In the genomic region with DNA sequence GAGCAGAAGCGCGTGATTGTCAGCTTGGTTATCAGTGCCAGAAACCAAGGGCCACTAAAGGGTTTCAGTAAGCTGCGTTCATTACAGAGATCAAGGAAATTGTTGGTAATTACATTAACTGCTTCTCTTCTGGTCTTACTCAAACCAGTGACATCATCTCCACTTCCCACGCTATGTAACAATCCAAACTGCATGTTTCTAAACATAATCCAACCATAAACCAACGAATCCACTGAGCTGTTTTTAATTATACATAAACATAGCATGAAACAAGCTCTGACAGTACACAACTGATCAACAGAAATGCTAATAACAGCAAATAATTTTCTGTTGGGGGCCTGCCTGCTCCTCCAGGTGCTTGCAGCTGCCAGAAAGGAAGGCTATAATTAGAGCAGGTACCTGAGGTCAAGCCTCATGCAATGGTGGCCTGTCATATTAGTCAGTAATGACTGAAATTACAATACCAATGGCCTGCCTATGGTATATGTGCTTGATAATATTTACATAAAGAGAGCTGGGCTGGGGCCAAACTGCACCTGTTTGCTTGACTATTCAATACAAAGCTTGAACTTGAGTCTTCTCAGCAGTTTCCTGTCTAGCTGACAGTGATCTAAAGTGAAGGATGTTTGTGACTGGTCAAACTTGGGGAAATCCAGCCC, we compare ENCODE assay signal across 1 cellular context.
TF ChIP-seq lines count a peak whose summit lies in the region.

No MANE protein-coding gene starts in this region.

TF ChIP-seq in HepG2, 621 proteins besides CTCF, POLR2A, EP300 and RAD21 (continued from another document and continues in another):
- TF ChIP-seq, protein P1, sequence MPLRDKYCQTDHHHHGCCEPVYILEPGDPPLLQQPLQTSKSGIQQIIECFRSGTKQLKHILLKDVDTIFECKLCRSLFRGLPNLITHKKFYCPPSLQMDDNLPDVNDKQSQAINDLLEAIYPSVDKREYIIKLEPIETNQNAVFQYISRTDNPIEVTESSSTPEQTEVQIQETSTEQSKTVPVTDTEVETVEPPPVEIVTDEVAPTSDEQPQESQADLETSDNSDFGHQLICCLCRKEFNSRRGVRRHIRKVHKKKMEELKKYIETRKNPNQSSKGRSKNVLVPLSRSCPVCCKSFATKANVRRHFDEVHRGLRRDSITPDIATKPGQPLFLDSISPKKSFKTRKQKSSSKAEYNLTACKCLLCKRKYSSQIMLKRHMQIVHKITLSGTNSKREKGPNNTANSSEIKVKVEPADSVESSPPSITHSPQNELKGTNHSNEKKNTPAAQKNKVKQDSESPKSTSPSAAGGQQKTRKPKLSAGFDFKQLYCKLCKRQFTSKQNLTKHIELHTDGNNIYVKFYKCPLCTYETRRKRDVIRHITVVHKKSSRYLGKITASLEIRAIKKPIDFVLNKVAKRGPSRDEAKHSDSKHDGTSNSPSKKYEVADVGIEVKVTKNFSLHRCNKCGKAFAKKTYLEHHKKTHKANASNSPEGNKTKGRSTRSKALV (CRISPR knock-in tag; IDR thresholded peaks at IDR 0.05), result no peak
- TF ChIP-seq NKX3-1 (CRISPR knock-in tag; IDR thresholded peaks at IDR 0.05) (no peak), KDM6A (CRISPR knock-in tag; IDR thresholded peaks at IDR 0.05; ENCODE audit: low read depth) (no peak), SIX4 (CRISPR knock-in tag; IDR thresholded peaks at IDR 0.05) (no peak), ZNF746 (CRISPR knock-in tag; IDR thresholded peaks at IDR 0.05) (no peak), ZNF557 (CRISPR knock-in tag; IDR thresholded peaks at IDR 0.05) (no peak), TOE1 (CRISPR knock-in tag; IDR thresholded peaks at IDR 0.05) (no peak), THAP11 (CRISPR knock-in tag; IDR thresholded peaks at IDR 0.05) (no peak), ZNF468 (CRISPR knock-in tag; IDR thresholded peaks at IDR 0.05) (no peak), IRF2 (CRISPR knock-in tag; IDR thresholded peaks at IDR 0.05) (no peak), SP5 (CRISPR knock-in tag; IDR thresholded peaks at IDR 0.05; ENCODE audit: borderline replicate concordance, low read depth) (no peak), GPN1 (CRISPR knock-in tag; IDR thresholded peaks at IDR 0.05; ENCODE audit: borderline replicate concordance) (no peak), ZNF382 (CRISPR knock-in tag; IDR thresholded peaks at IDR 0.05; ENCODE audit: borderline replicate concordance) (no peak), PHF8 (CRISPR knock-in tag; IDR thresholded peaks at IDR 0.05) (no peak), ZC3H13 (CRISPR knock-in tag; IDR thresholded peaks at IDR 0.05) (no peak), ZNF775 (CRISPR knock-in tag; IDR thresholded peaks at IDR 0.05; ENCODE audit: borderline replicate concordance) (no peak), ZNF598 (CRISPR knock-in tag; IDR thresholded peaks at IDR 0.05; ENCODE audit: borderline replicate concordance) (no peak), GABPA (IDR thresholded peaks at IDR 0.05; ENCODE audit: low read depth, low read length) (no peak), GABPA (CRISPR knock-in tag; IDR thresholded peaks at IDR 0.05; ENCODE audit: low read depth) (peak; percentile 53), TBL1XR1 (IDR thresholded peaks at IDR 0.05; ENCODE audit: borderline replicate concordance, low read length, partially characterized antibody) (no peak), SPEN (CRISPR knock-in tag; IDR thresholded peaks at IDR 0.05; ENCODE audit: low read depth) (no peak), MIXL1 (CRISPR knock-in tag; IDR thresholded peaks at IDR 0.05) (0 out of 2 replicates have a peak, but pooled peaks have one; percentile 18), KDM5A (IDR thresholded peaks at IDR 0.05; ENCODE audit: borderline replicate concordance, low read length) (no peak), HMGA1 (CRISPR knock-in tag; conservative IDR thresholded peaks at IDR 0.05) (no peak), ATRX (CRISPR knock-in tag; IDR thresholded peaks at IDR 0.05; ENCODE audit: borderline replicate concordance) (no peak), ZNF7 (CRISPR knock-in tag; IDR thresholded peaks at IDR 0.05) (no peak), HOXA7 (CRISPR knock-in tag; IDR thresholded peaks at IDR 0.05) (no peak), NPAS2 (CRISPR knock-in tag; IDR thresholded peaks at IDR 0.05; ENCODE audit: borderline replicate concordance) (no peak)
- TF ChIP-seq, protein P2, sequence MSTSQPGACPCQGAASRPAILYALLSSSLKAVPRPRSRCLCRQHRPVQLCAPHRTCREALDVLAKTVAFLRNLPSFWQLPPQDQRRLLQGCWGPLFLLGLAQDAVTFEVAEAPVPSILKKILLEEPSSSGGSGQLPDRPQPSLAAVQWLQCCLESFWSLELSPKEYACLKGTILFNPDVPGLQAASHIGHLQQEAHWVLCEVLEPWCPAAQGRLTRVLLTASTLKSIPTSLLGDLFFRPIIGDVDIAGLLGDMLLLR (CRISPR knock-in tag; IDR thresholded peaks at IDR 0.05), result no peak
- TF ChIP-seq, protein P3, sequence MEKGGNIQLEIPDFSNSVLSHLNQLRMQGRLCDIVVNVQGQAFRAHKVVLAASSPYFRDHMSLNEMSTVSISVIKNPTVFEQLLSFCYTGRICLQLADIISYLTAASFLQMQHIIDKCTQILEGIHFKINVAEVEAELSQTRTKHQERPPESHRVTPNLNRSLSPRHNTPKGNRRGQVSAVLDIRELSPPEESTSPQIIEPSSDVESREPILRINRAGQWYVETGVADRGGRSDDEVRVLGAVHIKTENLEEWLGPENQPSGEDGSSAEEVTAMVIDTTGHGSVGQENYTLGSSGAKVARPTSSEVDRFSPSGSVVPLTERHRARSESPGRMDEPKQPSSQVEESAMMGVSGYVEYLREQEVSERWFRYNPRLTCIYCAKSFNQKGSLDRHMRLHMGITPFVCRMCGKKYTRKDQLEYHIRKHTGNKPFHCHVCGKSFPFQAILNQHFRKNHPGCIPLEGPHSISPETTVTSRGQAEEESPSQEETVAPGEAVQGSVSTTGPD (CRISPR knock-in tag; IDR thresholded peaks at IDR 0.05), result no peak
- TF ChIP-seq, protein P4, sequence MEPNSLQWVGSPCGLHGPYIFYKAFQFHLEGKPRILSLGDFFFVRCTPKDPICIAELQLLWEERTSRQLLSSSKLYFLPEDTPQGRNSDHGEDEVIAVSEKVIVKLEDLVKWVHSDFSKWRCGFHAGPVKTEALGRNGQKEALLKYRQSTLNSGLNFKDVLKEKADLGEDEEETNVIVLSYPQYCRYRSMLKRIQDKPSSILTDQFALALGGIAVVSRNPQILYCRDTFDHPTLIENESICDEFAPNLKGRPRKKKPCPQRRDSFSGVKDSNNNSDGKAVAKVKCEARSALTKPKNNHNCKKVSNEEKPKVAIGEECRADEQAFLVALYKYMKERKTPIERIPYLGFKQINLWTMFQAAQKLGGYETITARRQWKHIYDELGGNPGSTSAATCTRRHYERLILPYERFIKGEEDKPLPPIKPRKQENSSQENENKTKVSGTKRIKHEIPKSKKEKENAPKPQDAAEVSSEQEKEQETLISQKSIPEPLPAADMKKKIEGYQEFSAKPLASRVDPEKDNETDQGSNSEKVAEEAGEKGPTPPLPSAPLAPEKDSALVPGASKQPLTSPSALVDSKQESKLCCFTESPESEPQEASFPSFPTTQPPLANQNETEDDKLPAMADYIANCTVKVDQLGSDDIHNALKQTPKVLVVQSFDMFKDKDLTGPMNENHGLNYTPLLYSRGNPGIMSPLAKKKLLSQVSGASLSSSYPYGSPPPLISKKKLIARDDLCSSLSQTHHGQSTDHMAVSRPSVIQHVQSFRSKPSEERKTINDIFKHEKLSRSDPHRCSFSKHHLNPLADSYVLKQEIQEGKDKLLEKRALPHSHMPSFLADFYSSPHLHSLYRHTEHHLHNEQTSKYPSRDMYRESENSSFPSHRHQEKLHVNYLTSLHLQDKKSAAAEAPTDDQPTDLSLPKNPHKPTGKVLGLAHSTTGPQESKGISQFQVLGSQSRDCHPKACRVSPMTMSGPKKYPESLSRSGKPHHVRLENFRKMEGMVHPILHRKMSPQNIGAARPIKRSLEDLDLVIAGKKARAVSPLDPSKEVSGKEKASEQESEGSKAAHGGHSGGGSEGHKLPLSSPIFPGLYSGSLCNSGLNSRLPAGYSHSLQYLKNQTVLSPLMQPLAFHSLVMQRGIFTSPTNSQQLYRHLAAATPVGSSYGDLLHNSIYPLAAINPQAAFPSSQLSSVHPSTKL (CRISPR knock-in tag; IDR thresholded peaks at IDR 0.05), result peak; percentile 34; the same call in 1 of the 2 replicates
- TF ChIP-seq, protein P5, sequence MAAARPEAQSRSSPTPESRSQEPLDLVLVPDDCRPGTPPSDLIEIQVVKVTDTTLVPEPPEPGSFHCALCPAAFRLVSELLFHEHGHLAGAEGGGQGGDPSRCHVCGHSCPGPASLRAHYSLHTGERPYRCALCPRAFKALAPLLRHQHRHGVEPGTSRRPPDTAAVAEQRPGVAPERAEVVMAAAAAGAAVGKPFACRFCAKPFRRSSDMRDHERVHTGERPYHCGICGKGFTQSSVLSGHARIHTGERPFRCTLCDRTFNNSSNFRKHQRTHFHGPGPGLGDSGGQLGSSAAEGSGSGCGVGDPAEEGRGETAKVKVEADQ (CRISPR knock-in tag; IDR thresholded peaks at IDR 0.05; ENCODE audit: borderline replicate concordance), result no peak
- TF ChIP-seq, protein P6, sequence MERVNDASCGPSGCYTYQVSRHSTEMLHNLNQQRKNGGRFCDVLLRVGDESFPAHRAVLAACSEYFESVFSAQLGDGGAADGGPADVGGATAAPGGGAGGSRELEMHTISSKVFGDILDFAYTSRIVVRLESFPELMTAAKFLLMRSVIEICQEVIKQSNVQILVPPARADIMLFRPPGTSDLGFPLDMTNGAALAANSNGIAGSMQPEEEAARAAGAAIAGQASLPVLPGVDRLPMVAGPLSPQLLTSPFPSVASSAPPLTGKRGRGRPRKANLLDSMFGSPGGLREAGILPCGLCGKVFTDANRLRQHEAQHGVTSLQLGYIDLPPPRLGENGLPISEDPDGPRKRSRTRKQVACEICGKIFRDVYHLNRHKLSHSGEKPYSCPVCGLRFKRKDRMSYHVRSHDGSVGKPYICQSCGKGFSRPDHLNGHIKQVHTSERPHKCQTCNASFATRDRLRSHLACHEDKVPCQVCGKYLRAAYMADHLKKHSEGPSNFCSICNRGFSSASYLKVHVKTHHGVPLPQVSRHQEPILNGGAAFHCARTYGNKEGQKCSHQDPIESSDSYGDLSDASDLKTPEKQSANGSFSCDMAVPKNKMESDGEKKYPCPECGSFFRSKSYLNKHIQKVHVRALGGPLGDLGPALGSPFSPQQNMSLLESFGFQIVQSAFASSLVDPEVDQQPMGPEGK (CRISPR knock-in tag; IDR thresholded peaks at IDR 0.05), result 0 out of 2 replicates have a peak, but pooled peaks have one; percentile 24
- TF ChIP-seq, protein P7, sequence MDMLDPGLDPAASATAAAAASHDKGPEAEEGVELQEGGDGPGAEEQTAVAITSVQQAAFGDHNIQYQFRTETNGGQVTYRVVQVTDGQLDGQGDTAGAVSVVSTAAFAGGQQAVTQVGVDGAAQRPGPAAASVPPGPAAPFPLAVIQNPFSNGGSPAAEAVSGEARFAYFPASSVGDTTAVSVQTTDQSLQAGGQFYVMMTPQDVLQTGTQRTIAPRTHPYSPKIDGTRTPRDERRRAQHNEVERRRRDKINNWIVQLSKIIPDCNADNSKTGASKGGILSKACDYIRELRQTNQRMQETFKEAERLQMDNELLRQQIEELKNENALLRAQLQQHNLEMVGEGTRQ (IDR thresholded peaks at IDR 0.05; ENCODE audit: low read depth, low read length), result no peak
- TF ChIP-seq, protein P7 (CRISPR knock-in tag; IDR thresholded peaks at IDR 0.05; ENCODE audit: borderline replicate concordance), result no peak
- TF ChIP-seq, protein P8, sequence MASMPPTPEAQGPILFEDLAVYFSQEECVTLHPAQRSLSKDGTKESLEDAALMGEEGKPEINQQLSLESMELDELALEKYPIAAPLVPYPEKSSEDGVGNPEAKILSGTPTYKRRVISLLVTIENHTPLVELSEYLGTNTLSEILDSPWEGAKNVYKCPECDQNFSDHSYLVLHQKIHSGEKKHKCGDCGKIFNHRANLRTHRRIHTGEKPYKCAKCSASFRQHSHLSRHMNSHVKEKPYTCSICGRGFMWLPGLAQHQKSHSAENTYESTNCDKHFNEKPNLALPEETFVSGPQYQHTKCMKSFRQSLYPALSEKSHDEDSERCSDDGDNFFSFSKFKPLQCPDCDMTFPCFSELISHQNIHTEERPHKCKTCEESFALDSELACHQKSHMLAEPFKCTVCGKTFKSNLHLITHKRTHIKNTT (CRISPR knock-in tag; IDR thresholded peaks at IDR 0.05), result no peak
- TF ChIP-seq, protein P9, sequence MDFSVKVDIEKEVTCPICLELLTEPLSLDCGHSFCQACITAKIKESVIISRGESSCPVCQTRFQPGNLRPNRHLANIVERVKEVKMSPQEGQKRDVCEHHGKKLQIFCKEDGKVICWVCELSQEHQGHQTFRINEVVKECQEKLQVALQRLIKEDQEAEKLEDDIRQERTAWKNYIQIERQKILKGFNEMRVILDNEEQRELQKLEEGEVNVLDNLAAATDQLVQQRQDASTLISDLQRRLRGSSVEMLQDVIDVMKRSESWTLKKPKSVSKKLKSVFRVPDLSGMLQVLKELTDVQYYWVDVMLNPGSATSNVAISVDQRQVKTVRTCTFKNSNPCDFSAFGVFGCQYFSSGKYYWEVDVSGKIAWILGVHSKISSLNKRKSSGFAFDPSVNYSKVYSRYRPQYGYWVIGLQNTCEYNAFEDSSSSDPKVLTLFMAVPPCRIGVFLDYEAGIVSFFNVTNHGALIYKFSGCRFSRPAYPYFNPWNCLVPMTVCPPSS (IDR thresholded peaks at IDR 0.05), result no peak
- TF ChIP-seq, protein P10, sequence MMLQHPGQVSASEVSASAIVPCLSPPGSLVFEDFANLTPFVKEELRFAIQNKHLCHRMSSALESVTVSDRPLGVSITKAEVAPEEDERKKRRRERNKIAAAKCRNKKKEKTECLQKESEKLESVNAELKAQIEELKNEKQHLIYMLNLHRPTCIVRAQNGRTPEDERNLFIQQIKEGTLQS (CRISPR knock-in tag; IDR thresholded peaks at IDR 0.05), result no peak
- TF ChIP-seq, protein P11, sequence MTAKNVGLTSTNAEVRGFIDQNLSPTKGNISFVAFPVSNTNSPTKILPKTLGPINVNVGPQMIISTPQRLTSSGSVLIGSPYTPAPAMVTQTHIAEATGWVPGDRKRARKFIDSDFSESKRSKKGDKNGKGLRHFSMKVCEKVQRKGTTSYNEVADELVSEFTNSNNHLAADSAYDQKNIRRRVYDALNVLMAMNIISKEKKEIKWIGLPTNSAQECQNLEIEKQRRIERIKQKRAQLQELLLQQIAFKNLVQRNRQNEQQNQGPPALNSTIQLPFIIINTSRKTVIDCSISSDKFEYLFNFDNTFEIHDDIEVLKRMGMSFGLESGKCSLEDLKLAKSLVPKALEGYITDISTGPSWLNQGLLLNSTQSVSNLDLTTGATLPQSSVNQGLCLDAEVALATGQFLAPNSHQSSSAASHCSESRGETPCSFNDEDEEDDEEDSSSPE (CRISPR knock-in tag; IDR thresholded peaks at IDR 0.05), result peak; percentile 11; the same call in 1 of the 2 replicates
- TF ChIP-seq, protein P12, sequence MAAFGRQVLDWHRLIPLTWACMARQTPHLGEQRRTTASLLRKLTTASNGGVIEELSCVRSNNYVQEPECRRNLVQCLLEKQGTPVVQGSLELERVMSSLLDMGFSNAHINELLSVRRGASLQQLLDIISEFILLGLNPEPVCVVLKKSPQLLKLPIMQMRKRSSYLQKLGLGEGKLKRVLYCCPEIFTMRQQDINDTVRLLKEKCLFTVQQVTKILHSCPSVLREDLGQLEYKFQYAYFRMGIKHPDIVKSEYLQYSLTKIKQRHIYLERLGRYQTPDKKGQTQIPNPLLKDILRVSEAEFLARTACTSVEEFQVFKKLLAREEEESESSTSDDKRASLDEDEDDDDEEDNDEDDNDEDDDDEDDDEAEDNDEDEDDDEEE (CRISPR knock-in tag; IDR thresholded peaks at IDR 0.05), result no peak
